16 cellular contexts compared by ENCODE assay signal in genomic region chr11:61599968-61600710, GRCh38. TPM values are rescaled to one million over a fixed set of nuclear protein-coding genes. Genes with fewer than 3 reads are reported as not detected.
A peak's percentile ranks its signal among the peaks of the same experiment; 100 is the strongest.
DNase-seq lines count a peak whose midpoint lies in the region; TF ChIP-seq lines count a peak whose summit lies in the region.
"Had no signal": no experiment of that assay in that cellular context is flagged by ENCODE, and none has a peak within 500 bp of the region (broad histone marks: within the 10 kb centered on the region; RNA-seq: fewer than 3 reads in every experiment).

No MANE protein-coding gene starts in this region.

- WGBS in esophagus muscularis mucosa: 83% methylated on average over 12 of the region's 13 CpGs
- 56 to 67% methylated on average over 9 to 13 of the region's 13 CpGs for WGBS in endodermal cell (ENCODE audit: insufficient coverage in 1 of 2, insufficient read length in 1 of 2), 2 experiments

- H2AFZ ChIP-seq in osteoblast (ENCODE audit: low read length): no peak overlapping the region

- H3K4me2 ChIP-seq in BLaER1: peak overlapping the region; percentile 55
- peak overlapping the region; percentile 72 for H3K4me2 ChIP-seq in osteoblast (ENCODE audit: insufficient read depth, low read length)

- H3K9me3 Mint-ChIP-seq in CD4-positive, alpha-beta memory T cell: no peaks in the 10 kb centered on the region
- H3K9me3 Mint-ChIP-seq in endodermal cell: no peaks in the 10 kb centered on the region
- H3K9me3 Mint-ChIP-seq: stimulated activated naive CD8-positive, alpha-beta T cell treated with anti-CD3 and anti-CD28 coated beads, Interleukin-15, Interleukin-2, amounts not matched to agents 100 ng/mL and 50 ng/mL, for 24 hours had no signal

- no peak overlapping the region for H3K9ac ChIP-seq in BLaER1
- H3K9ac ChIP-seq in endodermal cell (ENCODE audit: extremely low read depth, low read length, poor library complexity, severe bottlenecking): no peak overlapping the region

- H3K27ac Mint-ChIP-seq in CD4-positive, alpha-beta memory T cell: no peak overlapping the region
- no peak overlapping the region for H3K27ac Mint-ChIP-seq in endodermal cell
- H3K27ac Mint-ChIP-seq: naive thymus-derived CD4-positive, alpha-beta T cell; stimulated activated naive CD8-positive, alpha-beta T cell treated with anti-CD3 and anti-CD28 coated beads, Interleukin-15, Interleukin-2, amounts not matched to agents 100 ng/mL and 50 ng/mL, for 24 hours had no signal

- H3K27ac ChIP-seq in BLaER1 (no peak overlapping the region), esophagus muscularis mucosa (replicated peaks in 1 of 4) (peak overlapping the region; percentile 32 to 62 (median 46)), osteoblast (ENCODE audit: low read depth, low read length) (no peak overlapping the region), endodermal cell (ENCODE audit: low read depth, low read length) (no peak overlapping the region)
- no peak overlapping the region for H3K27ac ChIP-seq in CD4-positive, alpha-beta memory T cell (ENCODE audit: low read depth, low read length)
- H3K27ac ChIP-seq: adrenal gland had no signal

- H4K20me1 ChIP-seq in BLaER1 (no peaks in the 10 kb centered on the region), osteoblast (ENCODE audit: insufficient read depth, low read length) (no peaks in the 10 kb centered on the region)

- no peaks in the 10 kb centered on the region for H3K36me3 Mint-ChIP-seq in CD4-positive, alpha-beta memory T cell
- no peaks in the 10 kb centered on the region for H3K36me3 Mint-ChIP-seq in endodermal cell (ENCODE audit: low read depth)
- H3K36me3 Mint-ChIP-seq: naive thymus-derived CD4-positive, alpha-beta T cell had no signal

- no peaks in the 10 kb centered on the region for H3K9me3 ChIP-seq in BLaER1
- H3K9me3 ChIP-seq in esophagus muscularis mucosa: no peaks in the 10 kb centered on the region
- H3K9me3 ChIP-seq in osteoblast (ENCODE audit: low read depth, low read length): no peaks in the 10 kb centered on the region
- no peaks in the 10 kb centered on the region for H3K9me3 ChIP-seq in CD4-positive, alpha-beta memory T cell (ENCODE audit: control insufficient read depth in 1 of 2, low read length in 2 of 2)
- no peaks in the 10 kb centered on the region for H3K9me3 ChIP-seq in endodermal cell (ENCODE audit: control insufficient read depth, low read length)
- H3K9me3 ChIP-seq: adrenal gland had no signal

- H3K27me3 Mint-ChIP-seq in CD4-positive, alpha-beta memory T cell: peaks cover 15 to 22% of the 10 kb centered on the region in 2 donors
- H3K27me3 Mint-ChIP-seq in endodermal cell (ENCODE audit: insufficient read depth): peaks cover 1% of the 10 kb centered on the region

- no peak for TF ChIP-seq CTCF in esophagus muscularis mucosa (IDR thresholded peaks at IDR 0.05)
- TF ChIP-seq CTCF in osteoblast (IDR thresholded peaks at IDR 0.05; ENCODE audit: extremely low read depth, low read depth, low read length): no peak
- TF ChIP-seq CTCF in endodermal cell (conservative IDR thresholded peaks at IDR 0.05): no peak

- H3K4me3 ChIP-seq in BLaER1: no peak overlapping the region
- no peak overlapping the region for H3K4me3 ChIP-seq in esophagus muscularis mucosa
- peak overlapping the region; percentile 56 for H3K4me3 ChIP-seq in osteoblast (ENCODE audit: insufficient read depth, low read length)
- H3K4me3 ChIP-seq in CD4-positive, alpha-beta memory T cell (ENCODE audit: low read length in 2 of 2): no peak overlapping the region
- no peak overlapping the region for H3K4me3 ChIP-seq in endodermal cell (ENCODE audit: low read length)
- H3K4me3 ChIP-seq: adrenal gland had no signal

- DNase-seq in RPMI7951 (ENCODE audit: low read depth) (peak; percentile 29), esophagus muscularis mucosa (ENCODE audit: extremely low spot score) (no peak), osteoblast (ENCODE audit: insufficient read length, low spot score, missing footprints) (peak; percentile 83), KBM-7 (no peak), KG1 (lab: John Stamatoyannopoulos, UW) (no peak), endodermal cell (no peak)
- no peak for DNase-seq in CD4-positive, alpha-beta memory T cell
- DNase-seq: activated effector memory CD4-positive, alpha-beta T cell treated with Interleukin-2 at 50 U/mL for 16 hours; adrenal gland; MM.1S; naive thymus-derived CD4-positive, alpha-beta T cell; NCI-H187 treated with DMSO at 0.1 percent for 48 hours; NCI-H446 treated with DMSO at 0.1 percent for 48 hours had no signal

- POLR2A ChIA-PET in CD4-positive, alpha-beta memory T cell (lab: Charles Lee; ENCODE audit: partially characterized antibody): no interaction called here

- no peak for TF ChIP-seq EP300 in esophagus muscularis mucosa (IDR thresholded peaks at IDR 0.05)

- H3K79me2 ChIP-seq in osteoblast (ENCODE audit: insufficient read depth, low read length): no peaks in the 10 kb centered on the region

- H3K4me1 ChIP-seq in BLaER1 (peaks cover 60% of the 10 kb centered on the region), esophagus muscularis mucosa (peaks cover 12 to 57% (median 39%) of the 10 kb centered on the region in 4 donors), osteoblast (ENCODE audit: insufficient read depth, low read length) (peaks cover 34% of the 10 kb centered on the region), endodermal cell (ENCODE audit: control insufficient read depth, insufficient read depth, low read length) (peaks cover 2% of the 10 kb centered on the region)
- no peaks in the 10 kb centered on the region for H3K4me1 ChIP-seq in CD4-positive, alpha-beta memory T cell (ENCODE audit: insufficient read depth, low read length)

- CTCF ChIA-PET in CD4-positive, alpha-beta memory T cell (lab: Charles Lee; ENCODE audit: partially characterized antibody): no interaction called here

- no peaks in the 10 kb centered on the region for H3K4me1 Mint-ChIP-seq in CD4-positive, alpha-beta memory T cell
- peaks cover 22% of the 10 kb centered on the region for H3K4me1 Mint-ChIP-seq in endodermal cell

- no peak for TF ChIP-seq POLR2A in esophagus muscularis mucosa (IDR thresholded peaks at IDR 0.05; ENCODE audit: low read depth)

- H3K36me3 ChIP-seq in BLaER1 (no peaks in the 10 kb centered on the region), esophagus muscularis mucosa (no peaks in the 10 kb centered on the region), osteoblast (ENCODE audit: insufficient read depth, low read length) (no peaks in the 10 kb centered on the region), endodermal cell (ENCODE audit: control insufficient read depth, insufficient read depth, low read length) (no peaks in the 10 kb centered on the region)
- no peaks in the 10 kb centered on the region for H3K36me3 ChIP-seq in CD4-positive, alpha-beta memory T cell (ENCODE audit: insufficient read depth, low read length)
- H3K36me3 ChIP-seq: adrenal gland had no signal

- in situ Hi-C loops in KBM-7 (cut with MboI; ENCODE audit: low pct_unique_long_range_greater_than_20kb, low sequenced_read_pairs): no loop called here

- H3K4me3 Mint-ChIP-seq in CD4-positive, alpha-beta memory T cell: no peak overlapping the region
- H3K4me3 Mint-ChIP-seq in endodermal cell: no peak overlapping the region
- H3K4me3 Mint-ChIP-seq: naive thymus-derived CD4-positive, alpha-beta T cell; stimulated activated naive CD8-positive, alpha-beta T cell treated with anti-CD3 and anti-CD28 coated beads, Interleukin-15, Interleukin-2, amounts not matched to agents 100 ng/mL and 50 ng/mL, for 24 hours had no signal

- H3K27me3 ChIP-seq in BLaER1: no peaks in the 10 kb centered on the region
- peaks cover 0 to 80% (median 2%) of the 10 kb centered on the region in 4 donors for H3K27me3 ChIP-seq in esophagus muscularis mucosa
- H3K27me3 ChIP-seq in osteoblast (ENCODE audit: insufficient read depth, low read length): peaks cover 2% of the 10 kb centered on the region
- peaks cover 7% of the 10 kb centered on the region for H3K27me3 ChIP-seq in CD4-positive, alpha-beta memory T cell (ENCODE audit: insufficient read depth, low read length)
- no peaks in the 10 kb centered on the region for H3K27me3 ChIP-seq in endodermal cell (ENCODE audit: control insufficient read depth, insufficient read depth, low read length, poor library complexity, severe bottlenecking)

- intact Hi-C loops in esophagus muscularis mucosa (cut with DNase I): no loop called here
- intact Hi-C loops in CD4-positive, alpha-beta memory T cell (cut with micrococcal nuclease): no loop called here

RNA-seq across cellular contexts. Expression of gene SYT7, which starts 19.3 kb away (rescaled TPM):
- total RNA-seq in RPMI7951 (2014; rRNA removed; shearing (Covaris generic)): 0.29 and 0.48 TPM in 2 replicates
- 1 to 10 TPM; 1.3 to 4.2 (median 1.8) TPM for total RNA-seq in esophagus muscularis mucosa
- total RNA-seq in osteoblast: 3.6 and 6.8 TPM in 2 replicates
- not detected for total RNA-seq in CD4-positive, alpha-beta memory T cell
- not detected for polyA plus RNA-seq in CD4-positive, alpha-beta memory T cell
- total RNA-seq in endodermal cell: 1 to 10 TPM; 2.0 to 3.4 TPM
- 4.0 TPM for polyA plus RNA-seq in endodermal cell (2013, experiment 1 of 2)
- 3.2 TPM for polyA plus RNA-seq in endodermal cell (2013, experiment 2 of 2)
- total RNA-seq: T-helper 2 cell treated with Interferon-gamma antibody and Interleukin-4, amounts not matched to agents 100 ng/mL and 5 ng/mL, for 36 hours had no signal
- polyA plus RNA-seq: naive thymus-derived CD4-positive, alpha-beta T cell had no signal

Comparison
In these comparisons a context has a peak if more than half of its experiments do, and no peak if none do; other contexts are left out.
1. H3K27ac ChIP-seq: peak in esophagus muscularis mucosa (4 of 4); none in BLaER1 (single experiment), osteoblast (single experiment), CD4-positive, alpha-beta memory T cell (single experiment) and endodermal cell (single experiment).
2. DNase-seq: peak in RPMI7951 (single experiment) and osteoblast (single experiment); none in esophagus muscularis mucosa (single experiment), KBM-7 (single experiment), KG1 (single experiment), CD4-positive, alpha-beta memory T cell (0 of 5) and endodermal cell (single experiment).